8 cellular contexts compared by ENCODE assay signal in genomic region chr15:79922512-79923067, GRCh38. TPM values are rescaled to one million over a fixed set of nuclear protein-coding genes. Genes with fewer than 3 reads are reported as not detected.
DNase-seq lines count a peak whose midpoint lies in the region; ATAC-seq and TF ChIP-seq lines count a peak whose summit lies in the region.

No MANE protein-coding gene starts in this region.

- DNase-seq in Panc1 (ENCODE audit: low read depth, low spot score) (no peak), prostate gland (ENCODE audit: low spot score) (no peak), NCI-H226 (no peak), CD1c-positive myeloid dendritic cell (ENCODE audit: extremely low spot score) (no peak)
- DNase-seq in effector CD4-positive, alpha-beta T cell: no peak
- DNase-seq in stimulated activated CD4-positive, alpha-beta T cell treated with anti-CD3 and anti-CD28 coated beads, Interleukin-15, amount 100 ng/mL, for 24 hours: no peak

- peaks cover 2% of the 10 kb centered on the region for H3K36me3 ChIP-seq in Panc1 (ENCODE audit: control insufficient read depth, insufficient read depth, low read length)
- H3K36me3 ChIP-seq in esophagus (ENCODE audit: control insufficient read depth in 2 of 2, insufficient read depth in 2 of 2, low read length in 1 of 2): peaks cover 0 to 3% of the 10 kb centered on the region in 2 donors
- H3K36me3 ChIP-seq in prostate gland: peaks cover 0 to 5% of the 10 kb centered on the region in 2 donors

- in situ Hi-C loops in Panc1 (cut with HindIII; ENCODE audit: low pct_unique_long_range_greater_than_20kb, low sequenced_read_pairs): no loop called here

- peaks cover 37% of the 10 kb centered on the region for H3K9me3 ChIP-seq in Panc1 (ENCODE audit: control insufficient read depth, insufficient read depth, low read depth, low read length)
- peaks cover 16 to 18% of the 10 kb centered on the region in 2 donors for H3K9me3 ChIP-seq in esophagus (ENCODE audit: control insufficient read depth in 2 of 2, insufficient read depth in 1 of 2, low read depth in 1 of 2, low read length in 1 of 2)
- no peaks in the 10 kb centered on the region for H3K9me3 ChIP-seq in prostate gland

- H3K4me1 ChIP-seq in Panc1 (ENCODE audit: control insufficient read depth, insufficient read depth, low read length): 0 out of 2 replicates have a peak, but pooled peaks cover 3% of the 10 kb centered on the region
- peaks cover 0 to 3% of the 10 kb centered on the region in 2 donors for H3K4me1 ChIP-seq in esophagus (ENCODE audit: control insufficient read depth in 2 of 2, insufficient read depth in 2 of 2, low read length in 1 of 2)
- no peaks in the 10 kb centered on the region for H3K4me1 ChIP-seq in prostate gland (replicated peaks)

- POLR2A ChIA-PET in Panc1 (lab: Charles Lee): interaction anchor here (0.7 to 1.4 kb wide), 4 partner anchors 8 to 1875 kb away, joined by 3 to 8 read pairs (median 4); partner anchors contain the start of gene BCL2A1

- H3K4me3 ChIP-seq in GM08714 (ENCODE audit: low read length): peak overlapping the region; percentile 86
- H3K4me3 ChIP-seq in Panc1 (ENCODE audit: low read depth in 2 of 2, low read length in 2 of 2): peak overlapping the region; percentile 97
- peak overlapping the region; percentile 68 to 90 for H3K4me3 ChIP-seq in esophagus (ENCODE audit: low read depth in 1 of 2, low read length in 2 of 2)
- peak overlapping the region; percentile 66 to 84 for H3K4me3 ChIP-seq in prostate gland

- intact Hi-C loops in Panc1 (cut with micrococcal nuclease; ENCODE audit: unreplicated experiment): loop anchor here (5.0 kb wide), 1 partner anchor 45 kb away; no protein-coding TSS in a partner anchor
- intact Hi-C loops in prostate gland (cut with DNase I): loop anchor here (2.0 to 10.0 kb wide), 3 partner anchors 26 to 230 kb away; partner anchors contain the start of genes FAH, MTHFS and ZFAND6

- BruUV-seq in Panc1 (replicated peaks; lab: Mats Ljungman, UMichigan): no TSS peak

- peak overlapping the region; percentile 81 for H3K27ac ChIP-seq in Panc1 (ENCODE audit: low read length)
- peak overlapping the region; percentile 96 to 99 for H3K27ac ChIP-seq in esophagus (ENCODE audit: low read depth in 2 of 2, low read length in 1 of 2)
- H3K27ac ChIP-seq in prostate gland: peak overlapping the region; percentile 91 to 96

- WGBS in esophagus, 2 donors: 17 to 19% methylated on average over 17 of the region's 17 CpGs
- WGBS in prostate gland: 13% methylated on average over 17 of the region's 17 CpGs

- no peak for TF ChIP-seq POLR2A in prostate gland (IDR thresholded peaks at IDR 0.05)

- TF ChIP-seq CTCF in Panc1 (IDR thresholded peaks at IDR 0.05): no peak
- no peak for TF ChIP-seq CTCF in prostate gland (IDR thresholded peaks at IDR 0.05)

- CTCF ChIA-PET in Panc1 (lab: Charles Lee): no interaction called here

- H3K27me3 ChIP-seq in Panc1 (ENCODE audit: control insufficient read depth, insufficient read depth, low read length) (no peaks in the 10 kb centered on the region), esophagus (ENCODE audit: control insufficient read depth in 1 of 2, insufficient read depth in 2 of 2, low read length in 2 of 2) (no peaks in the 10 kb centered on the region), prostate gland (replicated peaks; ENCODE audit: insufficient read depth) (no peaks in the 10 kb centered on the region)

- ATAC-seq in Panc1: peak; percentile 22

RNA-seq across cellular contexts. Expression of gene MTHFS, which starts 25.8 kb away (rescaled TPM):
- 50.0 TPM for total RNA-seq in Panc1 (2021; ENCODE audit: unreplicated experiment)
- polyA plus RNA-seq in Panc1 (2012; ENCODE audit: insufficient read length): 48.5 TPM
- polyA plus RNA-seq in esophagus: 10 to 100 TPM; 17.1 to 32.8 TPM
- 10 to 100 TPM; 28.7 to 55.1 TPM for total RNA-seq in prostate gland

RNA-seq across cellular contexts. Expression of gene BCL2A1, which starts 48.4 kb away (rescaled TPM):
- total RNA-seq in Panc1 (2021; ENCODE audit: unreplicated experiment) (4.7 TPM), prostate gland (1 to 10 TPM in 1 of 2 donors, under 1 TPM in 1; 0.57 to 2.7 TPM)
- polyA plus RNA-seq in Panc1 (2012; ENCODE audit: insufficient read length): 0.52 TPM
- polyA plus RNA-seq in esophagus: 1 to 10 TPM in 1 of 2 donors, under 1 TPM in 1; 0.89 to 1.6 TPM
